In the genomic region with DNA sequence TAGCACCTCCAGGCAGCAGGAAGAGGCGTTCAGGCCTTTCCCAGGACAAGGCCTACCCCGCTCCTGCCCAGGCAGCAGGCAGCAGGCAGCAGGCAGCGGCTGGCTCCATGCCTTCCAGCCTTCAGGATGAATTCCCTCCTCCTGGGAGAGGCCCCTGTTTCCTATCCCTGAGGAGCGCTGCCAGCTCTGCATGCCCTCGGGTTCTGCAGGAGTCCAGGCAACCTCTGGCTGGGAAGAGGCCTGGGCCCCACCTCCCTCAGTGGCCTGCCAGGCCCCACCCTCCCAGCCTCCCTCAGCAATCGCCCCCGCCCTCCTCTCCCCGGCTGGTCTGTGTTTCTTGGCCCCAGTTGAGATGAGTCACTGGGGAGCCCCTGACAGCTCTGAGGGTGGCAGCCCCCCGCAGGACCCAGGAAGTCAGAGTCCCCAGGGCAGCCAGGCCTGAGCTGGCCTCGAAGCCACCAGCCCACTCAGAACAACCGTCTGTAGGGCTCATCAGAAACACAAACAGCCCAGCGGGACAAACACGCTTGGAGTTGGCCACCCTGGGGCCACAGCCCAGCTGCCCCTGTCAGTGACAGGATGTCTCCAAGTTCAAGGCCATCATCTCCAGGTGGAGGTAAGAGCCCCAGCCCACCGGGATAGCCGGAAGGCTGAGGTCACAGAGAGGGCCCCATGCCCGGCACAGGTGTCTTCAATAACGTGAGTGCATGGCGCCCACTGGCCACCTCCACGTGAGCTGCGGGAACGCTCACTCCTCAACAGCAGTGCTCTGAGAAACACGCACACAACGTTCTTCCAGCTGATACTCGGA, we compare ENCODE assay signal across 1 cellular context.
TF ChIP-seq lines count a peak whose summit lies in the region.

No MANE protein-coding gene starts in this region.

TF ChIP-seq in HepG2, 621 proteins besides CTCF, POLR2A, EP300 and RAD21 (continued from another document and continues in another):
- TF ChIP-seq PAX8 (CRISPR knock-in tag; IDR thresholded peaks at IDR 0.05; ENCODE audit: borderline replicate concordance) = no peak
- TF ChIP-seq ZNF7 (CRISPR knock-in tag; IDR thresholded peaks at IDR 0.05) = no peak
- TF ChIP-seq, protein P1, sequence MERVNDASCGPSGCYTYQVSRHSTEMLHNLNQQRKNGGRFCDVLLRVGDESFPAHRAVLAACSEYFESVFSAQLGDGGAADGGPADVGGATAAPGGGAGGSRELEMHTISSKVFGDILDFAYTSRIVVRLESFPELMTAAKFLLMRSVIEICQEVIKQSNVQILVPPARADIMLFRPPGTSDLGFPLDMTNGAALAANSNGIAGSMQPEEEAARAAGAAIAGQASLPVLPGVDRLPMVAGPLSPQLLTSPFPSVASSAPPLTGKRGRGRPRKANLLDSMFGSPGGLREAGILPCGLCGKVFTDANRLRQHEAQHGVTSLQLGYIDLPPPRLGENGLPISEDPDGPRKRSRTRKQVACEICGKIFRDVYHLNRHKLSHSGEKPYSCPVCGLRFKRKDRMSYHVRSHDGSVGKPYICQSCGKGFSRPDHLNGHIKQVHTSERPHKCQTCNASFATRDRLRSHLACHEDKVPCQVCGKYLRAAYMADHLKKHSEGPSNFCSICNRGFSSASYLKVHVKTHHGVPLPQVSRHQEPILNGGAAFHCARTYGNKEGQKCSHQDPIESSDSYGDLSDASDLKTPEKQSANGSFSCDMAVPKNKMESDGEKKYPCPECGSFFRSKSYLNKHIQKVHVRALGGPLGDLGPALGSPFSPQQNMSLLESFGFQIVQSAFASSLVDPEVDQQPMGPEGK (CRISPR knock-in tag; IDR thresholded peaks at IDR 0.05) = peak; percentile 31; the same call in 1 of the 2 replicates
- TF ChIP-seq ZNF619 (CRISPR knock-in tag; IDR thresholded peaks at IDR 0.05) = no peak
- no peak for TF ChIP-seq ZNF775 (CRISPR knock-in tag; IDR thresholded peaks at IDR 0.05; ENCODE audit: borderline replicate concordance)
- no peak for TF ChIP-seq FOXC1 (CRISPR knock-in tag; IDR thresholded peaks at IDR 0.05; ENCODE audit: borderline replicate concordance)
- no peak for TF ChIP-seq ZNF225 (CRISPR knock-in tag; IDR thresholded peaks at IDR 0.05)
- TF ChIP-seq ZNF24 (IDR thresholded peaks at IDR 0.05) = no peak
- TF ChIP-seq, protein P2, sequence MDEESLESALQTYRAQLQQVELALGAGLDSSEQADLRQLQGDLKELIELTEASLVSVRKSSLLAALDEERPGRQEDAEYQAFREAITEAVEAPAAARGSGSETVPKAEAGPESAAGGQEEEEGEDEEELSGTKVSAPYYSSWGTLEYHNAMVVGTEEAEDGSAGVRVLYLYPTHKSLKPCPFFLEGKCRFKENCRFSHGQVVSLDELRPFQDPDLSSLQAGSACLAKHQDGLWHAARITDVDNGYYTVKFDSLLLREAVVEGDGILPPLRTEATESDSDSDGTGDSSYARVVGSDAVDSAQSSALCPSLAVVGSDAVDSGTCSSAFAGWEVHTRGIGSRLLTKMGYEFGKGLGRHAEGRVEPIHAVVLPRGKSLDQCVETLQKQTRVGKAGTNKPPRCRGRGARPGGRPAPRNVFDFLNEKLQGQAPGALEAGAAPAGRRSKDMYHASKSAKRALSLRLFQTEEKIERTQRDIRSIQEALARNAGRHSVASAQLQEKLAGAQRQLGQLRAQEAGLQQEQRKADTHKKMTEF (CRISPR knock-in tag; IDR thresholded peaks at IDR 0.05) = peak; percentile 23; the same call in 1 of the 2 replicates
- 0 out of 2 replicates have a peak, but pooled peaks have one; percentile 12 for TF ChIP-seq NFKBIZ (CRISPR knock-in tag; IDR thresholded peaks at IDR 0.05)
- no peak for TF ChIP-seq ZNF549 (CRISPR knock-in tag; IDR thresholded peaks at IDR 0.05)
- no peak for TF ChIP-seq ZNF782 (CRISPR knock-in tag; IDR thresholded peaks at IDR 0.05; ENCODE audit: borderline replicate concordance)
- TF ChIP-seq, protein P3, sequence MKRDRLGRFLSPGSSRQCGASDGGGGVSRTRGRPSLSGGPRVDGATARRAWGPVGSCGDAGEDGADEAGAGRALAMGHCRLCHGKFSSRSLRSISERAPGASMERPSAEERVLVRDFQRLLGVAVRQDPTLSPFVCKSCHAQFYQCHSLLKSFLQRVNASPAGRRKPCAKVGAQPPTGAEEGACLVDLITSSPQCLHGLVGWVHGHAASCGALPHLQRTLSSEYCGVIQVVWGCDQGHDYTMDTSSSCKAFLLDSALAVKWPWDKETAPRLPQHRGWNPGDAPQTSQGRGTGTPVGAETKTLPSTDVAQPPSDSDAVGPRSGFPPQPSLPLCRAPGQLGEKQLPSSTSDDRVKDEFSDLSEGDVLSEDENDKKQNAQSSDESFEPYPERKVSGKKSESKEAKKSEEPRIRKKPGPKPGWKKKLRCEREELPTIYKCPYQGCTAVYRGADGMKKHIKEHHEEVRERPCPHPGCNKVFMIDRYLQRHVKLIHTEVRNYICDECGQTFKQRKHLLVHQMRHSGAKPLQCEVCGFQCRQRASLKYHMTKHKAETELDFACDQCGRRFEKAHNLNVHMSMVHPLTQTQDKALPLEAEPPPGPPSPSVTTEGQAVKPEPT (CRISPR knock-in tag; IDR thresholded peaks at IDR 0.05; ENCODE audit: low read depth) = no peak
- TF ChIP-seq, protein P4, sequence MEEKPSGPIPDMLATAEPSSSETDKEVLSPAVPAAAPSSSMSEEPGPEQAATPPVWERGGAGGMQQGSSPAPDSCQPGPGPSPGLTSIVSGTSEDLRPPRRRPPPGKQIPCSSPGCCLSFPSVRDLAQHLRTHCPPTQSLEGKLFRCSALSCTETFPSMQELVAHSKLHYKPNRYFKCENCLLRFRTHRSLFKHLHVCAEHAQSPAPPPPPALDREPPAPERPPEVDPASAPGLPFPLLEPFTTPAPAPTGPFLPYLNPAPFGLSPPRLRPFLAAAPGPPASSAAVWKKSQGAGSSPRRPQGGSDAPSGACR (CRISPR knock-in tag; IDR thresholded peaks at IDR 0.05) = 0 out of 2 replicates have a peak, but pooled peaks have one; percentile 53
- no peak for TF ChIP-seq ZNF143 (CRISPR knock-in tag; IDR thresholded peaks at IDR 0.05)
- TF ChIP-seq ZZZ3 (CRISPR knock-in tag; IDR thresholded peaks at IDR 0.05; ENCODE audit: borderline replicate concordance) = no peak
- TF ChIP-seq, protein P5, sequence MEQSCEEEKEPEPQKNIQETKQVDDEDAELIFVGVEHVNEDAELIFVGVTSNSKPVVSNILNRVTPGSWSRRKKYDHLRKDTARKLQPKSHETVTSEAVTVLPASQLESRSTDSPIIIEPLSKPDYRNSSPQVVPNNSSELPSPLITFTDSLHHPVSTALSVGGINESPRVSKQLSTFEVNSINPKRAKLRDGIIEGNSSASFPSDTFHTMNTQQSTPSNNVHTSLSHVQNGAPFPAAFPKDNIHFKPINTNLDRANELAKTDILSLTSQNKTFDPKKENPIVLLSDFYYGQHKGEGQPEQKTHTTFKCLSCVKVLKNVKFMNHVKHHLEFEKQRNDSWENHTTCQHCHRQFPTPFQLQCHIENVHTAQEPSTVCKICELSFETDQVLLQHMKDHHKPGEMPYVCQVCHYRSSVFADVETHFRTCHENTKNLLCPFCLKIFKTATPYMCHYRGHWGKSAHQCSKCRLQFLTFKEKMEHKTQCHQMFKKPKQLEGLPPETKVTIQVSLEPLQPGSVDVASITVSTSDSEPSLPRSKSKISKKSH (CRISPR knock-in tag; IDR thresholded peaks at IDR 0.05; ENCODE audit: borderline replicate concordance) = peak; percentile 55; the same call in 1 of the 2 replicates
- TF ChIP-seq HNF4G (IDR thresholded peaks at IDR 0.05; ENCODE audit: borderline replicate concordance, low read depth, low read length) = no peak
- 0 out of 2 replicates have a peak, but pooled peaks have one; percentile 54 for TF ChIP-seq HNF4G (CRISPR knock-in tag; IDR thresholded peaks at IDR 0.05; ENCODE audit: borderline replicate concordance, low read depth)
- no peak for TF ChIP-seq ZNF430 (CRISPR knock-in tag; IDR thresholded peaks at IDR 0.05)
- TF ChIP-seq HNRNPLL (IDR thresholded peaks at IDR 0.05; ENCODE audit: low read depth, low read length, poor library complexity, severe bottlenecking) = no peak
- TF ChIP-seq, protein P6, sequence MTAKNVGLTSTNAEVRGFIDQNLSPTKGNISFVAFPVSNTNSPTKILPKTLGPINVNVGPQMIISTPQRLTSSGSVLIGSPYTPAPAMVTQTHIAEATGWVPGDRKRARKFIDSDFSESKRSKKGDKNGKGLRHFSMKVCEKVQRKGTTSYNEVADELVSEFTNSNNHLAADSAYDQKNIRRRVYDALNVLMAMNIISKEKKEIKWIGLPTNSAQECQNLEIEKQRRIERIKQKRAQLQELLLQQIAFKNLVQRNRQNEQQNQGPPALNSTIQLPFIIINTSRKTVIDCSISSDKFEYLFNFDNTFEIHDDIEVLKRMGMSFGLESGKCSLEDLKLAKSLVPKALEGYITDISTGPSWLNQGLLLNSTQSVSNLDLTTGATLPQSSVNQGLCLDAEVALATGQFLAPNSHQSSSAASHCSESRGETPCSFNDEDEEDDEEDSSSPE (CRISPR knock-in tag; IDR thresholded peaks at IDR 0.05) = no peak
- TF ChIP-seq, protein P7, sequence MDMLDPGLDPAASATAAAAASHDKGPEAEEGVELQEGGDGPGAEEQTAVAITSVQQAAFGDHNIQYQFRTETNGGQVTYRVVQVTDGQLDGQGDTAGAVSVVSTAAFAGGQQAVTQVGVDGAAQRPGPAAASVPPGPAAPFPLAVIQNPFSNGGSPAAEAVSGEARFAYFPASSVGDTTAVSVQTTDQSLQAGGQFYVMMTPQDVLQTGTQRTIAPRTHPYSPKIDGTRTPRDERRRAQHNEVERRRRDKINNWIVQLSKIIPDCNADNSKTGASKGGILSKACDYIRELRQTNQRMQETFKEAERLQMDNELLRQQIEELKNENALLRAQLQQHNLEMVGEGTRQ (IDR thresholded peaks at IDR 0.05; ENCODE audit: low read depth, low read length) = no peak
- TF ChIP-seq, protein P7 (CRISPR knock-in tag; IDR thresholded peaks at IDR 0.05; ENCODE audit: borderline replicate concordance) = no peak
- TF ChIP-seq, protein P8, sequence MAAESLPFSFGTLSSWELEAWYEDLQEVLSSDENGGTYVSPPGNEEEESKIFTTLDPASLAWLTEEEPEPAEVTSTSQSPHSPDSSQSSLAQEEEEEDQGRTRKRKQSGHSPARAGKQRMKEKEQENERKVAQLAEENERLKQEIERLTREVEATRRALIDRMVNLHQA (CRISPR knock-in tag; IDR thresholded peaks at IDR 0.05) = no peak
- TF ChIP-seq KMT2A (CRISPR knock-in tag; IDR thresholded peaks at IDR 0.05) = no peak
- TF ChIP-seq HNF4A (CRISPR knock-in tag; IDR thresholded peaks at IDR 0.05) = no peak
- no peak; the same call in 1 of the 2 replicates for TF ChIP-seq PHF8 (CRISPR knock-in tag; IDR thresholded peaks at IDR 0.05)
- TF ChIP-seq TOE1 (CRISPR knock-in tag; IDR thresholded peaks at IDR 0.05) = no peak
- TF ChIP-seq RBFOX2 (IDR thresholded peaks at IDR 0.05; ENCODE audit: low read depth, low read length) = no peak
- no peak for TF ChIP-seq ZNF672 (CRISPR knock-in tag; IDR thresholded peaks at IDR 0.05)
- TF ChIP-seq, protein P9, sequence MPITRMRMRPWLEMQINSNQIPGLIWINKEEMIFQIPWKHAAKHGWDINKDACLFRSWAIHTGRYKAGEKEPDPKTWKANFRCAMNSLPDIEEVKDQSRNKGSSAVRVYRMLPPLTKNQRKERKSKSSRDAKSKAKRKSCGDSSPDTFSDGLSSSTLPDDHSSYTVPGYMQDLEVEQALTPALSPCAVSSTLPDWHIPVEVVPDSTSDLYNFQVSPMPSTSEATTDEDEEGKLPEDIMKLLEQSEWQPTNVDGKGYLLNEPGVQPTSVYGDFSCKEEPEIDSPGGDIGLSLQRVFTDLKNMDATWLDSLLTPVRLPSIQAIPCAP (CRISPR knock-in tag; IDR thresholded peaks at IDR 0.05; ENCODE audit: low read depth) = no peak
- no peak for TF ChIP-seq ZMYM2 (CRISPR knock-in tag; IDR thresholded peaks at IDR 0.05)
- TF ChIP-seq ZNF441 (CRISPR knock-in tag; IDR thresholded peaks at IDR 0.05; ENCODE audit: borderline replicate concordance) = no peak
- TF ChIP-seq ZNF496 (CRISPR knock-in tag; IDR thresholded peaks at IDR 0.05; ENCODE audit: insufficient replicate concordance) = no peak
- TF ChIP-seq KLF16 (CRISPR knock-in tag; IDR thresholded peaks at IDR 0.05) = 0 out of 4 replicates have a peak, but pooled peaks of 1 of the 2 experiments have one; percentile 25
- peak; percentile 54; the same call in 1 of the 2 replicates for TF ChIP-seq HDAC1 (CRISPR knock-in tag; IDR thresholded peaks at IDR 0.05)
- TF ChIP-seq ZNF230 (CRISPR knock-in tag; IDR thresholded peaks at IDR 0.05) = no peak
- TF ChIP-seq ETV5 (CRISPR knock-in tag; IDR thresholded peaks at IDR 0.05; ENCODE audit: borderline replicate concordance) = no peak; the same call in 1 of the 2 replicates
- TF ChIP-seq ISL2 (CRISPR knock-in tag; IDR thresholded peaks at IDR 0.05) = no peak
- TF ChIP-seq, protein P10, sequence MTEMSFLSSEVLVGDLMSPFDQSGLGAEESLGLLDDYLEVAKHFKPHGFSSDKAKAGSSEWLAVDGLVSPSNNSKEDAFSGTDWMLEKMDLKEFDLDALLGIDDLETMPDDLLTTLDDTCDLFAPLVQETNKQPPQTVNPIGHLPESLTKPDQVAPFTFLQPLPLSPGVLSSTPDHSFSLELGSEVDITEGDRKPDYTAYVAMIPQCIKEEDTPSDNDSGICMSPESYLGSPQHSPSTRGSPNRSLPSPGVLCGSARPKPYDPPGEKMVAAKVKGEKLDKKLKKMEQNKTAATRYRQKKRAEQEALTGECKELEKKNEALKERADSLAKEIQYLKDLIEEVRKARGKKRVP (CRISPR knock-in tag; IDR thresholded peaks at IDR 0.05) = no peak
- peak; percentile 27; the same call in 1 of the 2 replicates for TF ChIP-seq KDM3A (CRISPR knock-in tag; IDR thresholded peaks at IDR 0.05; ENCODE audit: low read depth)
- no peak for TF ChIP-seq ZNF207 (IDR thresholded peaks at IDR 0.05; ENCODE audit: borderline replicate concordance)
- TF ChIP-seq ZNF564 (CRISPR knock-in tag; IDR thresholded peaks at IDR 0.05) = no peak
- TF ChIP-seq AGO1 (IDR thresholded peaks at IDR 0.05; ENCODE audit: low read depth, low read length, poor library complexity, severe bottlenecking) = no peak
- no peak for TF ChIP-seq SMARCE1 (IDR thresholded peaks at IDR 0.05; ENCODE audit: borderline replicate concordance)
- TF ChIP-seq ZNF260 (CRISPR knock-in tag; IDR thresholded peaks at IDR 0.05; ENCODE audit: borderline replicate concordance, low read depth) = no peak
- no peak for TF ChIP-seq EED (CRISPR knock-in tag; IDR thresholded peaks at IDR 0.05)
- TF ChIP-seq SMAD9 (CRISPR knock-in tag; IDR thresholded peaks at IDR 0.05) = no peak
- no peak for TF ChIP-seq ZC3H4 (CRISPR knock-in tag; IDR thresholded peaks at IDR 0.05; ENCODE audit: borderline replicate concordance)
- TF ChIP-seq RORA (CRISPR knock-in tag; IDR thresholded peaks at IDR 0.05) = no peak
- TF ChIP-seq FOSL1 (CRISPR knock-in tag; IDR thresholded peaks at IDR 0.05; ENCODE audit: borderline replicate concordance) = no peak
- no peak for TF ChIP-seq HNRNPUL1 (IDR thresholded peaks at IDR 0.05; ENCODE audit: low read depth, low read length)
- no peak for TF ChIP-seq LCORL (IDR thresholded peaks at IDR 0.05)
- TF ChIP-seq LCORL (CRISPR knock-in tag; IDR thresholded peaks at IDR 0.05) = peak; percentile 78; the same call in 1 of the 2 replicates
- TF ChIP-seq ZNF235 (CRISPR knock-in tag; IDR thresholded peaks at IDR 0.05; ENCODE audit: borderline replicate concordance) = no peak
- TF ChIP-seq ZNF703 (CRISPR knock-in tag; IDR thresholded peaks at IDR 0.05; ENCODE audit: borderline replicate concordance) = no peak
- no peak for TF ChIP-seq CBX1 (IDR thresholded peaks at IDR 0.05; ENCODE audit: low read depth)
- TF ChIP-seq HNRNPL (IDR thresholded peaks at IDR 0.05; ENCODE audit: low read depth, low read length) = 0 out of 2 replicates have a peak, but pooled peaks have one; percentile 24
